ENCODE assay signal across 1 cellular context in genomic region chr5:1199649-1200494, GRCh38.
TF ChIP-seq lines count a peak whose summit lies in the region.

No MANE protein-coding gene starts in this region.

TF ChIP-seq in K562, 482 proteins besides CTCF, POLR2A, EP300 and RAD21 (continued from another document and continues in another):
- TF ChIP-seq, protein P1, sequence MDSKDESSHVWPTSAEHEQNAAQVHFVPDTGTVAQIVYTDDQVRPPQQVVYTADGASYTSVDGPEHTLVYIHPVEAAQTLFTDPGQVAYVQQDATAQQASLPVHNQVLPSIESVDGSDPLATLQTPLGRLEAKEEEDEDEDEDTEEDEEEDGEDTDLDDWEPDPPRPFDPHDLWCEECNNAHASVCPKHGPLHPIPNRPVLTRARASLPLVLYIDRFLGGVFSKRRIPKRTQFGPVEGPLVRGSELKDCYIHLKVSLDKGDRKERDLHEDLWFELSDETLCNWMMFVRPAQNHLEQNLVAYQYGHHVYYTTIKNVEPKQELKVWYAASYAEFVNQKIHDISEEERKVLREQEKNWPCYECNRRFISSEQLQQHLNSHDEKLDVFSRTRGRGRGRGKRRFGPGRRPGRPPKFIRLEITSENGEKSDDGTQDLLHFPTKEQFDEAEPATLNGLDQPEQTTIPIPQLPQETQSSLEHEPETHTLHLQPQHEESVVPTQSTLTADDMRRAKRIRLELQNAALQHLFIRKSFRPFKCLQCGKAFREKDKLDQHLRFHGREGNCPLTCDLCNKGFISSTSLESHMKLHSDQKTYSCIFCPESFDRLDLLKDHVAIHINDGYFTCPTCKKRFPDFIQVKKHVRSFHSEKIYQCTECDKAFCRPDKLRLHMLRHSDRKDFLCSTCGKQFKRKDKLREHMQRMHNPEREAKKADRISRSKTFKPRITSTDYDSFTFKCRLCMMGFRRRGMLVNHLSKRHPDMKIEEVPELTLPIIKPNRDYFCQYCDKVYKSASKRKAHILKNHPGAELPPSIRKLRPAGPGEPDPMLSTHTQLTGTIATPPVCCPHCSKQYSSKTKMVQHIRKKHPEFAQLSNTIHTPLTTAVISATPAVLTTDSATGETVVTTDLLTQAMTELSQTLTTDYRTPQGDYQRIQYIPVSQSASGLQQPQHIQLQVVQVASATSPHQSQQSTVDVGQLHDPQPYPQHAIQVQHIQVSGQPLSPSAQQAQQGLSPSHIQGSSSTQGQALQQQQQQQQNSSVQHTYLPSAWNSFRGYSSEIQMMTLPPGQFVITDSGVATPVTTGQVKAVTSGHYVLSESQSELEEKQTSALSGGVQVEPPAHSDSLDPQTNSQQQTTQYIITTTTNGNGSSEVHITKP (IDR thresholded peaks at IDR 0.05; ENCODE audit: partially characterized antibody): peak; percentile 80
- TF ChIP-seq DNMT1 (IDR thresholded peaks at IDR 0.05): peak; percentile 47
- 0 out of 2 replicates have a peak, but pooled peaks have one; percentile 50 for TF ChIP-seq KAT8 (IDR thresholded peaks at IDR 0.05; ENCODE audit: low read depth)
- TF ChIP-seq KLF16 (IDR thresholded peaks at IDR 0.05): peak; percentile 74
- no peak for TF ChIP-seq FOXA1 (IDR thresholded peaks at IDR 0.05; ENCODE audit: borderline replicate concordance)
- peak; percentile 67; the same call in 1 of the 2 replicates for TF ChIP-seq ZBTB5 (IDR thresholded peaks at IDR 0.05)
- TF ChIP-seq, protein P2, sequence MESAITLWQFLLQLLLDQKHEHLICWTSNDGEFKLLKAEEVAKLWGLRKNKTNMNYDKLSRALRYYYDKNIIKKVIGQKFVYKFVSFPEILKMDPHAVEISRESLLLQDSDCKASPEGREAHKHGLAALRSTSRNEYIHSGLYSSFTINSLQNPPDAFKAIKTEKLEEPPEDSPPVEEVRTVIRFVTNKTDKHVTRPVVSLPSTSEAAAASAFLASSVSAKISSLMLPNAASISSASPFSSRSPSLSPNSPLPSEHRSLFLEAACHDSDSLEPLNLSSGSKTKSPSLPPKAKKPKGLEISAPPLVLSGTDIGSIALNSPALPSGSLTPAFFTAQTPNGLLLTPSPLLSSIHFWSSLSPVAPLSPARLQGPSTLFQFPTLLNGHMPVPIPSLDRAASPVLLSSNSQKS (CRISPR knock-in tag; IDR thresholded peaks at IDR 0.05): no peak
- peak; percentile 58; the same call in 1 of the 2 replicates for TF ChIP-seq MYBL2 (IDR thresholded peaks at IDR 0.05; ENCODE audit: low read depth)
- no peak for TF ChIP-seq MYBL2 (CRISPR knock-in tag; IDR thresholded peaks at IDR 0.05; ENCODE audit: borderline replicate concordance)
- peak; percentile 86 for TF ChIP-seq CREM (IDR thresholded peaks at IDR 0.05; ENCODE audit: low read depth)
- no peak for TF ChIP-seq ZNF12 (CRISPR knock-in tag; IDR thresholded peaks at IDR 0.05)
- no peak; the same call in 1 of the 2 replicates for TF ChIP-seq CREB1 (IDR thresholded peaks at IDR 0.05)
- 0 out of 2 replicates have a peak, but pooled peaks have one; percentile 24 for TF ChIP-seq CREB1 (CRISPR knock-in tag; IDR thresholded peaks at IDR 0.05)
- no peak for TF ChIP-seq NELFE (IDR thresholded peaks at IDR 0.05; ENCODE audit: insufficient read depth, insufficient read length)
- TF ChIP-seq, protein P3, sequence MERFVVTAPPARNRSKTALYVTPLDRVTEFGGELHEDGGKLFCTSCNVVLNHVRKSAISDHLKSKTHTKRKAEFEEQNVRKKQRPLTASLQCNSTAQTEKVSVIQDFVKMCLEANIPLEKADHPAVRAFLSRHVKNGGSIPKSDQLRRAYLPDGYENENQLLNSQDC (CRISPR knock-in tag; IDR thresholded peaks at IDR 0.05): 0 out of 2 replicates have a peak, but pooled peaks have one; percentile 9
- no peak for TF ChIP-seq HDAC3 (IDR thresholded peaks at IDR 0.05; ENCODE audit: borderline replicate concordance, partially characterized antibody)
- peak in 1 of 2 experiments; percentile 46; a peak in 2 of 4 replicates for TF ChIP-seq NRF1 (conservative IDR thresholded peaks at IDR 0.05 in 1 of 2, IDR thresholded peaks at IDR 0.05 in 1 of 2)
- TF ChIP-seq FOXP1 (CRISPR knock-in tag; IDR thresholded peaks at IDR 0.05): peak; percentile 76; the same call in 1 of the 2 replicates
- TF ChIP-seq, protein P4, sequence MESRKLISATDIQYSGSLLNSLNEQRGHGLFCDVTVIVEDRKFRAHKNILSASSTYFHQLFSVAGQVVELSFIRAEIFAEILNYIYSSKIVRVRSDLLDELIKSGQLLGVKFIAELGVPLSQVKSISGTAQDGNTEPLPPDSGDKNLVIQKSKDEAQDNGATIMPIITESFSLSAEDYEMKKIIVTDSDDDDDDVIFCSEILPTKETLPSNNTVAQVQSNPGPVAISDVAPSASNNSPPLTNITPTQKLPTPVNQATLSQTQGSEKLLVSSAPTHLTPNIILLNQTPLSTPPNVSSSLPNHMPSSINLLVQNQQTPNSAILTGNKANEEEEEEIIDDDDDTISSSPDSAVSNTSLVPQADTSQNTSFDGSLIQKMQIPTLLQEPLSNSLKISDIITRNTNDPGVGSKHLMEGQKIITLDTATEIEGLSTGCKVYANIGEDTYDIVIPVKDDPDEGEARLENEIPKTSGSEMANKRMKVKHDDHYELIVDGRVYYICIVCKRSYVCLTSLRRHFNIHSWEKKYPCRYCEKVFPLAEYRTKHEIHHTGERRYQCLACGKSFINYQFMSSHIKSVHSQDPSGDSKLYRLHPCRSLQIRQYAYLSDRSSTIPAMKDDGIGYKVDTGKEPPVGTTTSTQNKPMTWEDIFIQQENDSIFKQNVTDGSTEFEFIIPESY (CRISPR knock-in tag; IDR thresholded peaks at IDR 0.05): 0 out of 2 replicates have a peak, but pooled peaks have one; percentile 20
- no peak for TF ChIP-seq ZBTB1 (CRISPR knock-in tag; IDR thresholded peaks at IDR 0.05; ENCODE audit: borderline replicate concordance, low read depth)
- TF ChIP-seq JUND (IDR thresholded peaks at IDR 0.05; ENCODE audit: borderline replicate concordance, low read depth, low read length): peak; percentile 75
- TF ChIP-seq JUND (tag; IDR thresholded peaks at IDR 0.05; ENCODE audit: borderline replicate concordance, low read depth, low read length): no peak; the same call in 2 of the 3 replicates
- no peak for TF ChIP-seq FOXM1 (IDR thresholded peaks at IDR 0.05; ENCODE audit: low read depth)
- TF ChIP-seq FOXM1 (CRISPR knock-in tag; IDR thresholded peaks at IDR 0.05; ENCODE audit: low read depth): no peak
- TF ChIP-seq, protein P5, sequence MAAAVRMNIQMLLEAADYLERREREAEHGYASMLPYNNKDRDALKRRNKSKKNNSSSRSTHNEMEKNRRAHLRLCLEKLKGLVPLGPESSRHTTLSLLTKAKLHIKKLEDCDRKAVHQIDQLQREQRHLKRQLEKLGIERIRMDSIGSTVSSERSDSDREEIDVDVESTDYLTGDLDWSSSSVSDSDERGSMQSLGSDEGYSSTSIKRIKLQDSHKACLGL (CRISPR knock-in tag; IDR thresholded peaks at IDR 0.05; ENCODE audit: borderline replicate concordance, poor library complexity, severe bottlenecking): no peak
- peak; percentile 94 for TF ChIP-seq ZNF512 (tag; IDR thresholded peaks at IDR 0.05)
- TF ChIP-seq SRSF7 (optimal IDR thresholded peaks at IDR 0.05; ENCODE audit: low read depth, low read length): no peak
- TF ChIP-seq RBM34 (IDR thresholded peaks at IDR 0.05; ENCODE audit: borderline replicate concordance, insufficient read depth, low read length): no peak
- TF ChIP-seq ZNF695 (CRISPR knock-in tag; IDR thresholded peaks at IDR 0.05): 0 out of 2 replicates have a peak, but pooled peaks have one; percentile 38
- peak in 1 of 2 experiments; percentile 92; a peak in 2 of 4 replicates for TF ChIP-seq ZNF639 (CRISPR knock-in tag; conservative IDR thresholded peaks at IDR 0.05 in 1 of 2, IDR thresholded peaks at IDR 0.05 in 1 of 2)
- TF ChIP-seq ZNF398 (CRISPR knock-in tag; IDR thresholded peaks at IDR 0.05): no peak
- TF ChIP-seq NFXL1 (CRISPR knock-in tag; IDR thresholded peaks at IDR 0.05): 0 out of 2 replicates have a peak, but pooled peaks have one; percentile 61
- TF ChIP-seq NKRF (IDR thresholded peaks at IDR 0.05; ENCODE audit: borderline replicate concordance): peak; percentile 87
- TF ChIP-seq RAD51 (IDR thresholded peaks at IDR 0.05; ENCODE audit: borderline replicate concordance, low read depth): peak; percentile 38; the same call in 1 of the 2 replicates
- peak; percentile 46 for TF ChIP-seq ZKSCAN1 (IDR thresholded peaks at IDR 0.05; ENCODE audit: low read depth, low read length)
- peak; percentile 90 for TF ChIP-seq ZNF766 (CRISPR knock-in tag; conservative IDR thresholded peaks at IDR 0.05)
- peak; percentile 91 for TF ChIP-seq SMARCA5 (IDR thresholded peaks at IDR 0.05)
- TF ChIP-seq ZNF444 (CRISPR knock-in tag; IDR thresholded peaks at IDR 0.05): no peak
- no peak for TF ChIP-seq ZNF134 (CRISPR knock-in tag; conservative IDR thresholded peaks at IDR 0.05)
- no peak for TF ChIP-seq RUNX1 (IDR thresholded peaks at IDR 0.05; ENCODE audit: low read depth)
- TF ChIP-seq L3MBTL2 (IDR thresholded peaks at IDR 0.05): peak; percentile 80
- TF ChIP-seq U2AF2 (optimal IDR thresholded peaks at IDR 0.05; ENCODE audit: low read depth, low read length): no peak
- peak; percentile 93 for TF ChIP-seq BACH1 (tag; IDR thresholded peaks at IDR 0.05)
- no peak for TF ChIP-seq STAG1 (CRISPR knock-in tag; IDR thresholded peaks at IDR 0.05; ENCODE audit: borderline replicate concordance)
- TF ChIP-seq CXXC5 (CRISPR knock-in tag; IDR thresholded peaks at IDR 0.05): peak; percentile 75
- peak; percentile 95 for TF ChIP-seq EGR1 (conservative IDR thresholded peaks at IDR 0.05)
- 0 out of 2 replicates have a peak, but pooled peaks have one; percentile 15 for TF ChIP-seq ZBTB12 (CRISPR knock-in tag; IDR thresholded peaks at IDR 0.05)
